In genomic region chr19:16334421-16334820, GRCh38 we compare ENCODE assay signal across 7 cellular contexts.
"Had no signal": no experiment of that assay in that cellular context is flagged by ENCODE, and none has a peak within 500 bp of the region (broad histone marks: within the 10 kb centered on the region; RNA-seq: fewer than 3 reads in every experiment).

No MANE protein-coding gene starts in this region.

- H3K9me3 Mint-ChIP-seq: neural progenitor cell; T-helper 2 cell treated with Interferon-gamma antibody and Interleukin-4, amounts not matched to agents 5 μg/mL and 100 μg/mL, for 36 hours had no signal

- ATAC-seq: esophagus mucosa; stimulated activated memory B cell treated with anti-CD40 and anti-IgM and Interleukin-4, amounts not matched to agents 10 μg/mL and 1 μg/mL and 100 μg/mL, for 72 hours had no signal

- H3K36me3 Mint-ChIP-seq: neural progenitor cell; stimulated activated memory B cell treated with anti-CD40 and anti-IgM and Interleukin-4, amounts not matched to agents 10 μg/mL and 1 μg/mL and 100 μg/mL, for 72 hours had no signal

- H3K4me3 Mint-ChIP-seq: activated naive CD4-positive, alpha-beta T cell treated with anti-CD3 and anti-CD28 coated beads, Interleukin-2, amount 10 ng/mL, durations not matched to agents 7 days and 5 days; neural progenitor cell; stimulated activated memory B cell treated with anti-CD40 and anti-IgM and Interleukin-4, amounts not matched to agents 10 μg/mL and 1 μg/mL and 100 μg/mL, for 72 hours; T-helper 2 cell treated with Interferon-gamma antibody and Interleukin-4, amounts not matched to agents 5 μg/mL and 100 μg/mL, for 36 hours had no signal

- DNase-seq: activated naive CD4-positive, alpha-beta T cell treated with anti-CD3 and anti-CD28 coated beads, Interleukin-2, amount 10 ng/mL, durations not matched to agents 7 days and 5 days; kidney glomerular epithelial cell; uterus had no signal

- H3K27me3 Mint-ChIP-seq: stimulated activated memory B cell treated with anti-CD40 and anti-IgM and Interleukin-4, amounts not matched to agents 10 μg/mL and 1 μg/mL and 100 μg/mL, for 72 hours had no signal

- H3K27ac Mint-ChIP-seq: activated naive CD4-positive, alpha-beta T cell treated with anti-CD3 and anti-CD28 coated beads, Interleukin-2, amount 10 ng/mL, durations not matched to agents 7 days and 5 days; neural progenitor cell; stimulated activated memory B cell treated with anti-CD40 and anti-IgM and Interleukin-4, amounts not matched to agents 10 μg/mL and 1 μg/mL and 100 μg/mL, for 72 hours; T-helper 2 cell treated with Interferon-gamma antibody and Interleukin-4, amounts not matched to agents 5 μg/mL and 100 μg/mL, for 36 hours had no signal
